Comparison of ENCODE assay signal across 8 cellular contexts in the genomic region with DNA sequence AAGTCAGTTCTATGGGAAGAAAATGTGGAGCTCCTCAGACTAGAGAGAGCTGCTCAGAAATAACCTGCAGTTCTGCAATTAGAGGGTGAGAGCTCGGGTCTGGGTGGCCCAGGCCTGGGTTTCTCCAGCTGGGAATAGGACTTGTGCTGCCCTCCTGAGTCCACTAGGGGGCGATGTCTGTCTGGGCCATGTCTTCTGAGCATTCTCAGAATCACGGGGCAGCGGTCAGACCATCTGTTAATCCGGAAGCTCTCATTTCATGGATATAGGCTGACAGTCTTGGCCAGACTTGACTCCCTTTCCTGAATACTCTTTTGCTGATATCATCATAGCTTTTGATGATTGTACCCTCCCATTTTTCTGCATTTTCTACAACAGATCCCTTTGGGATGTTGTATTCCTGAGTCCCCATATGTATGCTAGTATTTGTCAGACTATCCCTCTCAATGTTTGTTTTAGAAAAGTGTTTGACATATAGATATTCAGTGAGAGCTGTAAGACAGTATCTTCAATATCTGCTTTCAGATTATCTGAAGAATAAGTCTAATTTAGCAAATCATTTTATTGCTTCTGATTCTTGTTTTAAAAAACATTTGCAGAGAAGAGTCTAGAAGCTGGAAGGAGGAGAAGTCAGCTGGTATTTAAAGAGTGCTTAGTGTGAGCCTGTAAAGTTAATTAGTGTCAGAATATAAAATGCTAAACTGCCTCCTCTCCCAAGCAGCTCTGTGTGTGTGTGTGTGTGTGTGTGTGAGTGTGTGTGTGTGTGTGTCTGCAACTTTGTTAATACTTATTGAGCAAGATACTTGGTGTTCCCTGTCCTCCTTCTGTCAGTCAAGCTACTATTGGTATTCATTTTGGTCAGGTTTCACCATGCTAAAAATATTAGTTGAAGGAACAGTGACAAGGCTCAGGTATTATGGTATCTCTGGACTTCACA. TPM values are rescaled to one million over a fixed set of nuclear protein-coding genes. Genes with fewer than 3 reads are reported as not detected.
A peak's percentile ranks its signal among the peaks of the same experiment; 100 is the strongest.
DNase-seq lines count a peak whose midpoint lies in the region; ATAC-seq and TF ChIP-seq lines count a peak whose summit lies in the region.

No MANE protein-coding gene starts in this region.

- H2AK5ac ChIP-seq in IMR-90 (ENCODE audit: low read depth, low read length): no peak overlapping the region

- intact Hi-C loops in IMR-90 (cut with micrococcal nuclease): loop anchor here (2.0 to 5.0 kb wide), 2 partner anchors 37 to 121 kb away; a partner anchor contains a TSS
- intact Hi-C loops in PC-3 (cut with micrococcal nuclease): no loop called here
- intact Hi-C loops in stomach (cut with DNase I; ENCODE audit: low total_unique reads): no loop called here

- peak overlapping the region; percentile 12 for H2BK5ac ChIP-seq in IMR-90 (ENCODE audit: low read depth, low read length, poor library complexity, severe bottlenecking)

- TF ChIP-seq CTCF in IMR-90 (conservative IDR thresholded peaks at IDR 0.05; ENCODE audit: low read depth, low read length): peak; percentile 96
- peak; percentile 91 for TF ChIP-seq CTCF in PC-3 (conservative IDR thresholded peaks at IDR 0.05; ENCODE audit: low read depth, low read length)
- TF ChIP-seq CTCF in fibroblast of pulmonary artery (IDR thresholded peaks at IDR 0.05; ENCODE audit: low read length, missing control alignments): peak; percentile 100
- TF ChIP-seq CTCF in neural progenitor cell (IDR thresholded peaks at IDR 0.05): peak; percentile 98
- TF ChIP-seq CTCF in stomach (IDR thresholded peaks at IDR 0.05): peak in 5 of 7 experiments; percentile 46 to 96 (median 93)

- H2BK20ac ChIP-seq in IMR-90 (ENCODE audit: low read depth, low read length): no peak overlapping the region

- no peak overlapping the region for H3K27ac ChIP-seq in IMR-90 (ENCODE audit: insufficient read depth, low read length)
- no peak overlapping the region for H3K27ac ChIP-seq in PC-3 (ENCODE audit: low read length)
- H3K27ac ChIP-seq in neural progenitor cell: no peak overlapping the region
- peak overlapping the region in 4 of 5 donors; percentile 25 to 46 (median 32) for H3K27ac ChIP-seq in stomach

- no peak overlapping the region for H3K14ac ChIP-seq in IMR-90 (replicated peaks; ENCODE audit: low read depth, low read length)

- H2AK9ac ChIP-seq in IMR-90 (replicated peaks; ENCODE audit: low read depth, low read length, poor library complexity): no peak overlapping the region

- no CpG with 5 or more reads among the region's 5 CpGs for WGBS in IMR-90 (ENCODE audit: extremely low coverage in 2 of 2, insufficient read length in 1 of 2), 2 experiments
- WGBS in stomach, 5 donors: 20 to 33% (median 29%) methylated on average over 5 of the region's 5 CpGs

- TF ChIP-seq RAD21 in IMR-90 (IDR thresholded peaks at IDR 0.05; ENCODE audit: low read length): peak; percentile 82

- no peak overlapping the region for H3K4ac ChIP-seq in IMR-90 (ENCODE audit: low read depth, low read length)

- no peak for TF ChIP-seq EP300 in stomach (IDR thresholded peaks at IDR 0.05)

- no peak overlapping the region for H2BK120ac ChIP-seq in IMR-90 (ENCODE audit: low read depth, low read length)

- no peaks in the 10 kb centered on the region for H3K9me3 Mint-ChIP-seq in activated T-cell treated with anti-CD3 and anti-CD28 coated beads, Interleukin-2, amount 50 U/mL, for 24 hours
- no peaks in the 10 kb centered on the region for H3K9me3 Mint-ChIP-seq in neural progenitor cell

- H2BK15ac ChIP-seq in IMR-90 (ENCODE audit: low read depth, low read length): no peak overlapping the region

- H3K79me1 ChIP-seq in IMR-90 (ENCODE audit: low read depth in 1 of 2, low read length in 2 of 2): peaks cover 7 to 10% of the 10 kb centered on the region in 2 experiments; a peak in 2 of 4 replicates

- H3K4me1 ChIP-seq in IMR-90 (ENCODE audit: control insufficient read depth, insufficient read depth, low read length) (peaks cover 3% of the 10 kb centered on the region; the same call in 1 of the 2 replicates), PC-3 (ENCODE audit: insufficient read depth, low read length) (no peaks in the 10 kb centered on the region), neural progenitor cell (no peaks in the 10 kb centered on the region), stomach (peaks cover 0 to 30% (median 15%) of the 10 kb centered on the region in 4 donors)

- peak overlapping the region; percentile 70 for H3K27ac Mint-ChIP-seq in activated T-cell treated with anti-CD3 and anti-CD28 coated beads, Interleukin-2, amount 50 U/mL, for 24 hours
- no peak overlapping the region for H3K27ac Mint-ChIP-seq in neural progenitor cell

- BruUV-seq in IMR-90 (replicated peaks; lab: Mats Ljungman, UMichigan): no TSS peak
- no TSS peak for BruUV-seq in PC-3 (replicated peaks; lab: Mats Ljungman, UMichigan)

- no peak overlapping the region for H3K4me3 Mint-ChIP-seq in activated T-cell treated with anti-CD3 and anti-CD28 coated beads, Interleukin-2, amount 50 U/mL, for 24 hours
- no peak overlapping the region for H3K4me3 Mint-ChIP-seq in neural progenitor cell

- in situ Hi-C loops in IMR-90 (cut with MboI; ENCODE audit: low sequenced_read_pairs): no loop called here

- H2AFZ ChIP-seq in IMR-90 (replicated peaks; ENCODE audit: low read length, poor library complexity) (no peak overlapping the region), PC-3 (ENCODE audit: low read length) (no peak overlapping the region), neural progenitor cell (replicated peaks) (no peak overlapping the region)

- H3K36me3 ChIP-seq in IMR-90 (ENCODE audit: control insufficient read depth, insufficient read depth, low read length) (peaks cover 23% of the 10 kb centered on the region), PC-3 (ENCODE audit: low read depth, low read length) (peaks cover 6% of the 10 kb centered on the region; the same call in 1 of the 2 replicates), neural progenitor cell (peaks cover 10% of the 10 kb centered on the region), stomach (peaks cover 7 to 57% (median 47%) of the 10 kb centered on the region in 4 donors)

- no peaks in the 10 kb centered on the region for H3K9me3 ChIP-seq in IMR-90 (ENCODE audit: control insufficient read depth, insufficient read depth, low read length)
- no peaks in the 10 kb centered on the region for H3K9me3 ChIP-seq in PC-3 (ENCODE audit: low read length)
- no peaks in the 10 kb centered on the region for H3K9me3 ChIP-seq in neural progenitor cell (ENCODE audit: low read depth)
- H3K9me3 ChIP-seq in stomach: no peaks in the 10 kb centered on the region

- H3K18ac ChIP-seq in IMR-90 (ENCODE audit: low read depth, low read length): no peak overlapping the region

- ATAC-seq in GM21619 (IDR thresholded peaks at IDR 0.05; ENCODE audit: unreplicated experiment) (peak; percentile 76), IMR-90 (ENCODE audit: low read depth) (peak; percentile 97), PC-3 (peak; percentile 96)

- H4K91ac ChIP-seq in IMR-90 (ENCODE audit: insufficient read depth, low read depth, low read length): no peak overlapping the region

- H3K4me2 ChIP-seq in IMR-90 (ENCODE audit: low read depth, low read length): no peak overlapping the region
- H3K4me2 ChIP-seq in PC-3 (ENCODE audit: low read length): no peak overlapping the region
- no peak overlapping the region for H3K4me2 ChIP-seq in neural progenitor cell

- H4K20me1 ChIP-seq in IMR-90 (ENCODE audit: insufficient read depth, low read length): no peaks in the 10 kb centered on the region
- H4K20me1 ChIP-seq in PC-3 (ENCODE audit: low read length): no peaks in the 10 kb centered on the region
- peaks cover 9% of the 10 kb centered on the region for H4K20me1 ChIP-seq in neural progenitor cell (ENCODE audit: low read depth)

- H3K4me3 ChIP-seq in IMR-90 (ENCODE audit: insufficient read depth, low read depth, low read length) (no peak overlapping the region), PC-3 (ENCODE audit: low read length) (no peak overlapping the region), fibroblast of pulmonary artery (replicated peaks; ENCODE audit: low read depth, low read length) (no peak overlapping the region), neural progenitor cell (no peak overlapping the region), stomach (no peak overlapping the region)

- 0 out of 2 replicates have a peak overlapping the region, but pooled peaks have one; percentile 22 for H4K5ac ChIP-seq in IMR-90 (ENCODE audit: low read depth, low read length)

- H3K36me3 Mint-ChIP-seq in activated T-cell treated with anti-CD3 and anti-CD28 coated beads, Interleukin-2, amount 50 U/mL, for 24 hours (ENCODE audit: low read depth): peaks cover 52% of the 10 kb centered on the region
- H3K36me3 Mint-ChIP-seq in neural progenitor cell: peaks cover 21% of the 10 kb centered on the region

- POLR2A ChIA-PET in IMR-90 (lab: Charles Lee; ENCODE audit: unreplicated experiment): no interaction called here
- POLR2A ChIA-PET in PC-3 (lab: Charles Lee; ENCODE audit: unreplicated experiment): no interaction called here

- dilution Hi-C loops in IMR-90 (cut with HindIII; ENCODE audit: low sequenced_read_pairs, unreplicated experiment): no loop called here

- H4K8ac ChIP-seq in IMR-90 (ENCODE audit: low read depth in 2 of 2, low read length in 2 of 2): no peak overlapping the region; a peak in 1 of 4 replicates

- TF ChIP-seq POLR2A in IMR-90 (IDR thresholded peaks at IDR 0.05; ENCODE audit: low read depth, low read length): no peak
- no peak for TF ChIP-seq POLR2A in stomach (IDR thresholded peaks at IDR 0.05)

- DNase-seq in DMS53 treated with DMSO at 0.1 percent for 48 hours (lab: John Stamatoyannopoulos, UW; ENCODE audit: unreplicated experiment) (peak; percentile 78), IMR-90 (peak; percentile 93), PC-3 (peak; percentile 68), fibroblast of pulmonary artery (ENCODE audit: low read depth) (peak; percentile 95), neural progenitor cell (ENCODE audit: low spot score) (peak; percentile 83), stomach (peak; percentile 74)
- peak; percentile 78 for DNase-seq in activated T-cell treated with anti-CD3 and anti-CD28 coated beads, Interleukin-2, amount 50 U/mL, for 24 hours

- no peaks in the 10 kb centered on the region for H3K27me3 ChIP-seq in IMR-90 (ENCODE audit: control insufficient read depth, insufficient read depth, low read length)
- no peaks in the 10 kb centered on the region for H3K27me3 ChIP-seq in PC-3 (ENCODE audit: low read length)
- no peaks in the 10 kb centered on the region for H3K27me3 ChIP-seq in neural progenitor cell
- H3K27me3 ChIP-seq in stomach: no peaks in the 10 kb centered on the region

- no peak overlapping the region for H3K9ac ChIP-seq in IMR-90 (ENCODE audit: low read depth, low read length)
- H3K9ac ChIP-seq in PC-3 (ENCODE audit: low read length): no peak overlapping the region
- no peak overlapping the region for H3K9ac ChIP-seq in neural progenitor cell

- no peaks in the 10 kb centered on the region for H3K9me2 ChIP-seq in PC-3 (replicated peaks; ENCODE audit: low read length)

- CTCF ChIA-PET in IMR-90 (lab: Yijun Ruan, JAX): interaction anchor here (0.6 to 2.1 kb wide), 34 partner anchors 8 to 170 kb away, joined by 3 to 35 read pairs (median 5); a partner anchor contains a TSS
- CTCF ChIA-PET in PC-3 (lab: Charles Lee): interaction anchor here (0.6 to 1.5 kb wide), 7 partner anchors 19 to 314 kb away, joined by 3 to 8 read pairs (median 4); a partner anchor contains a TSS

- peaks cover 43% of the 10 kb centered on the region for H3K4me1 Mint-ChIP-seq in activated T-cell treated with anti-CD3 and anti-CD28 coated beads, Interleukin-2, amount 50 U/mL, for 24 hours (ENCODE audit: low read depth)
- H3K4me1 Mint-ChIP-seq in neural progenitor cell: peaks cover 8% of the 10 kb centered on the region

- no peaks in the 10 kb centered on the region for H3F3A ChIP-seq in PC-3 (ENCODE audit: low read length, unreplicated experiment)
- peaks cover 5% of the 10 kb centered on the region for H3F3A ChIP-seq in neural progenitor cell (ENCODE audit: low read depth)

- H3K9me1 ChIP-seq in IMR-90 (ENCODE audit: insufficient read depth, low read length): peaks cover 3% of the 10 kb centered on the region

- H3K27me3 Mint-ChIP-seq in activated T-cell treated with anti-CD3 and anti-CD28 coated beads, Interleukin-2, amount 50 U/mL, for 24 hours: no peaks in the 10 kb centered on the region
- peaks cover 2% of the 10 kb centered on the region for H3K27me3 Mint-ChIP-seq in neural progenitor cell (ENCODE audit: insufficient read depth, low read depth)

- H3K79me2 ChIP-seq in PC-3 (ENCODE audit: low read length) (no peaks in the 10 kb centered on the region), neural progenitor cell (ENCODE audit: low read depth) (peaks cover 4% of the 10 kb centered on the region)

- H3K56ac ChIP-seq in IMR-90 (ENCODE audit: extremely low read depth, insufficient read depth, low read length): no peak overlapping the region

- no peak overlapping the region for H3K23ac ChIP-seq in IMR-90 (ENCODE audit: low read depth, low read length)

RNA-seq across cellular contexts. Expression of a gene that starts 38.0 kb away (rescaled TPM):
- 69.7 and 102 TPM in 2 replicates for total RNA-seq in IMR-90 (2012; rRNA removed)
- 46.5 and 51.6 TPM in 2 replicates for polyA plus RNA-seq in IMR-90 (2012; rRNA removed)
- polyA plus RNA-seq in IMR-90 (2012; cell fraction: cytosol; rRNA removed): 11.7 and 13.9 TPM in 2 replicates
- polyA plus RNA-seq in IMR-90 (2012; cell fraction: nucleus; rRNA removed; ENCODE audit: low replicate concordance): 3.1 and 19.2 TPM in 2 replicates
- total RNA-seq in PC-3 (2014; rRNA removed): 32.7 and 37.4 TPM in 2 replicates
- total RNA-seq in neural progenitor cell (ENCODE audit: low replicate concordance): 99.0 and 121 TPM in 2 replicates
- 10 to 100 TPM in 4 of 5 donors, 1 to 10 TPM in 1; 9.3 to 61.6 (median 27.2) TPM for total RNA-seq in stomach
- polyA plus RNA-seq in stomach: 10 to 100 TPM; 14.8 to 23.8 (median 23.8) TPM

Comparison
In these comparisons a context has a peak if more than half of its experiments do, and no peak if none do; other contexts are left out.
1. H3K27ac ChIP-seq: peak in stomach (4 of 5); none in IMR-90 (single experiment), PC-3 (single experiment) and neural progenitor cell (single experiment).
2. Peak in every context shown above with its lines, with median percentiles within 50 percentile points of each other: DNase-seq, ATAC-seq and CTCF ChIP-seq.